10 cellular contexts compared by ENCODE assay signal in the genomic region with DNA sequence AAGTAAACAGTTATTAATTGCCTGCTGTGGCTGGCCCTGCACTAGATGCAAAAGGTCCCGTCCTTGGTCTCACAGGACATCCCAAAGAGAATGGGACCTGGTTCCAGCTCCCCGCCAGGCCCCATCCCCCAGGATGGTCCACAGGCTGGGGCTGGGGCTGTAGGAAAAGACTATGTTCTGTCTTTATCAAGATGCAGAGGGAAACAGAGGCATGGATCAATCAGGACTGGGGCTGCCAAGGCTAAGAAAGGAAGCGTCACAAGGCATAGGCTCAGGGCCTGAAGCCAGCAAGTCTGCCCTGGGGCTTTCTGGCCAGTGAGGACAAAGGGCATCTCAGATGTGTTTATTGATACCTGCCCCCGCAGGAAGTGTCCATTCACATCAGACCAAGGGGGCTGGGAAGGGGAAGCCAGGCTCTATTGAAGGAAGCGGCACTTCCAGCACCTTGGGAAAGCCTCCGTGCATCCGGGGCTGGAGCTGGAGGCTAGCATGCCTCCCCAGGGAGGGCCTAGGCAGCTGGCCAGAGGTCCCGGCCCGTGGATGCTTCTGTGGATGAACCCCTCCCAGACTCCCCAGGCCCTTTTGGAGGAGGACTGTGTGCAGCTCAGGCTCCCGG. TPM values are rescaled to one million over a fixed set of nuclear protein-coding genes. Genes with fewer than 3 reads are reported as not detected.
DNase-seq lines count a peak whose midpoint lies in the region; ATAC-seq and TF ChIP-seq lines count a peak whose summit lies in the region.
"Had no signal": no experiment of that assay in that cellular context is flagged by ENCODE, and none has a peak within 500 bp of the region (broad histone marks: within the 10 kb centered on the region; RNA-seq: fewer than 3 reads in every experiment).

No MANE protein-coding gene starts in this region.

- DNase-seq in NCI-H748 (lab: John Stamatoyannopoulos, UW; ENCODE audit: unreplicated experiment) (peak; percentile 24), NCI-H748 treated with DMSO at 0.1 percent for 48 hours (lab: John Stamatoyannopoulos, UW) (no peak), mammary epithelial cell (no peak), lower lobe of right lung (peak; percentile 73), tibial artery (no peak), Ammon's horn (ENCODE audit: low spot score) (no peak), NCI-H345 (lab: John Stamatoyannopoulos, UW) (no peak), UCSD-AML1 (lab: John Stamatoyannopoulos, UW; ENCODE audit: unreplicated experiment) (no peak)
- DNase-seq: head of caudate nucleus had no signal

- H3K4me2 ChIP-seq in mammary epithelial cell (ENCODE audit: insufficient read depth, low read depth, low read length), result peak overlapping the region; percentile 54

- H2AFZ ChIP-seq in mammary epithelial cell (ENCODE audit: low read depth, low read length), result peak overlapping the region; percentile 24

- no peaks in the 10 kb centered on the region for H4K20me1 ChIP-seq in mammary epithelial cell (ENCODE audit: insufficient read depth, low read length)

- peaks cover 44% of the 10 kb centered on the region for H3K79me2 ChIP-seq in mammary epithelial cell (ENCODE audit: insufficient read depth, low read length)

- H3K9me3 ChIP-seq in mammary epithelial cell (replicated peaks; ENCODE audit: insufficient read depth, low read length) (no peaks in the 10 kb centered on the region), lower lobe of right lung (no peaks in the 10 kb centered on the region), tibial artery (no peaks in the 10 kb centered on the region)

- dilution Hi-C loops in mammary epithelial cell (cut with HindIII; ENCODE audit: low sequenced_read_pairs), result loop anchor here (10.0 kb wide), 1 partner anchor 557 kb away; no protein-coding TSS in a partner anchor

- H3K27ac ChIP-seq in mammary epithelial cell (ENCODE audit: insufficient read depth, low read depth, low read length), result peak overlapping the region; percentile 92
- H3K27ac ChIP-seq in lower lobe of right lung, result peak overlapping the region; percentile 96
- peak overlapping the region; percentile 95 to 96 for H3K27ac ChIP-seq in tibial artery
- H3K27ac ChIP-seq: SK-N-MC had no signal

- no peak for TF ChIP-seq CTCF in mammary epithelial cell (conservative IDR thresholded peaks at IDR 0.05 in 1 of 2, IDR thresholded peaks at IDR 0.05 in 1 of 2; ENCODE audit: extremely low read depth in 1 of 2, insufficient read depth in 1 of 2, low read depth in 1 of 2, low read length in 2 of 2)
- no peak for TF ChIP-seq CTCF in lower lobe of right lung (IDR thresholded peaks at IDR 0.05)
- TF ChIP-seq CTCF in tibial artery (IDR thresholded peaks at IDR 0.05), result no peak

- intact Hi-C loops in mammary epithelial cell (cut with micrococcal nuclease), result loop anchor here (5.0 kb wide), 1 partner anchor 205 kb away; no protein-coding TSS in a partner anchor
- intact Hi-C loops in lower lobe of right lung (cut with DNase I), result no loop called here
- intact Hi-C loops in tibial artery (cut with DNase I; ENCODE audit: low total_unique reads), result no loop called here

- peak overlapping the region; percentile 39 for H3K9ac ChIP-seq in mammary epithelial cell (ENCODE audit: insufficient read depth, low read length)

- CTCF ChIA-PET in mammary epithelial cell (lab: Charles Lee; ENCODE audit: low non-redundant PET), result interaction anchor here (0.5 kb wide), 1 partner anchor 75 kb away, joined by 4 read pairs; no protein-coding TSS in a partner anchor

- TSS peak; percentile 42 for BruUV-seq in mammary epithelial cell (replicated peaks; lab: Mats Ljungman, UMichigan)

- H3K36me3 ChIP-seq in mammary epithelial cell (ENCODE audit: insufficient read depth, low read length), result no peaks in the 10 kb centered on the region
- H3K36me3 ChIP-seq in lower lobe of right lung, result peaks cover 25% of the 10 kb centered on the region
- H3K36me3 ChIP-seq in tibial artery, result peaks cover 0 to 9% (median 0%) of the 10 kb centered on the region in 3 donors

- WGBS in mammary epithelial cell (ENCODE audit: low coverage, missing lambda C conversion rate), result 42% methylated on average over 4 of the region's 10 CpGs

- H3K27me3 ChIP-seq in mammary epithelial cell (ENCODE audit: insufficient read depth, low read length) (no peaks in the 10 kb centered on the region), lower lobe of right lung (ENCODE audit: low read depth) (no peaks in the 10 kb centered on the region), tibial artery (no peaks in the 10 kb centered on the region)

- no peak overlapping the region for H3K4me3 ChIP-seq in mammary epithelial cell (replicated peaks in 1 of 3; ENCODE audit: insufficient read depth in 1 of 3, low read depth in 2 of 3, low read length in 3 of 3)
- H3K4me3 ChIP-seq in lower lobe of right lung, result peak overlapping the region; percentile 17
- no peak overlapping the region for H3K4me3 ChIP-seq in tibial artery
- H3K4me3 ChIP-seq: SK-N-MC had no signal

- in situ Hi-C loops in mammary epithelial cell (cut with MboI; ENCODE audit: low sequenced_read_pairs in 2 of 2), result no loop called here

- ATAC-seq in lower lobe of right lung, result peak in 1 of 2 donors; percentile 3

- H3K4me1 ChIP-seq in mammary epithelial cell (ENCODE audit: insufficient read depth, low read length), result peaks cover 62% of the 10 kb centered on the region
- H3K4me1 ChIP-seq in lower lobe of right lung, result peaks cover 100% of the 10 kb centered on the region
- peaks cover 18 to 100% (median 86%) of the 10 kb centered on the region in 4 donors for H3K4me1 ChIP-seq in tibial artery

RNA-seq across cellular contexts. Expression of a gene that starts 5.8 kb away (rescaled TPM):
- total RNA-seq in mammary epithelial cell, result 10 to 100 TPM; 39.9 to 77.8 TPM
- polyA plus RNA-seq in mammary epithelial cell, result 26.5 TPM
- 31.0 TPM for polyA minus RNA-seq in mammary epithelial cell
- 117 TPM for total RNA-seq in lower lobe of right lung

RNA-seq across cellular contexts. Expression of a gene that starts 48.0 kb away (rescaled TPM):
- total RNA-seq in mammary epithelial cell (under 1 TPM in 1 of 2 donors, not detected in 1; under 0.01 TPM), lower lobe of right lung (0.32 TPM)
- polyA plus RNA-seq in mammary epithelial cell, result not detected
- polyA minus RNA-seq in mammary epithelial cell, result not detected

Comparison
In these comparisons a context has a peak if more than half of its experiments do, and no peak if none do; other contexts are left out.
1. DNase-seq: peak in NCI-H748 (single experiment) and lower lobe of right lung (single experiment); none in NCI-H748 treated with DMSO at 0.1 percent for 48 hours (single experiment), mammary epithelial cell (single experiment), tibial artery (0 of 2), Ammon's horn (single experiment), NCI-H345 (single experiment) and UCSD-AML1 (single experiment).
2. Peak in every context shown above with its lines, with median percentiles within 50 percentile points of each other: H3K27ac ChIP-seq.